Comparison of ENCODE assay signal across 8 cellular contexts in genomic region chr6:41733349-41733706, GRCh38. TPM values are rescaled to one million over a fixed set of nuclear protein-coding genes. Genes with fewer than 3 reads are reported as not detected.
DNase-seq lines count a peak whose midpoint lies in the region; ATAC-seq and TF ChIP-seq lines count a peak whose summit lies in the region.

No MANE protein-coding gene starts in this region.

- WGBS in trophoblast cell (ENCODE audit: extremely low coverage, insufficient coverage, insufficient read length), result no CpG with 5 or more reads among the region's 11 CpGs

- ATAC-seq in DND-41 (ENCODE audit: insufficient read depth, low read depth) (no peak), HG03196 (IDR thresholded peaks at IDR 0.05; ENCODE audit: unreplicated experiment) (no peak), HG02588 (IDR thresholded peaks at IDR 0.05; ENCODE audit: unreplicated experiment) (no peak)

- H3K79me1 ChIP-seq in trophoblast cell (ENCODE audit: low read length), result peaks cover 20% of the 10 kb centered on the region

- TF ChIP-seq CTCF in DND-41 (IDR thresholded peaks at IDR 0.05; ENCODE audit: borderline replicate concordance, extremely low read depth, low read length, poor library complexity, severe bottlenecking) (no peak), OCI-LY3 (IDR thresholded peaks at IDR 0.05; ENCODE audit: low read depth, low read length) (no peak)

- H2AFZ ChIP-seq in DND-41 (ENCODE audit: low read depth, low read length), result no peak overlapping the region
- H2AFZ ChIP-seq in OCI-LY3 (ENCODE audit: low read depth, low read length), result no peak overlapping the region
- H2AFZ ChIP-seq in trophoblast cell (ENCODE audit: insufficient read depth, low read length, poor library complexity), result peak overlapping the region; percentile 33

- peak overlapping the region; percentile 20 for H4K91ac ChIP-seq in trophoblast cell (ENCODE audit: low read depth, low read length)

- no peak overlapping the region for H4K12ac ChIP-seq in trophoblast cell (ENCODE audit: low read depth, low read length)

- H3K4ac ChIP-seq in trophoblast cell (ENCODE audit: low read depth, low read length), result peak overlapping the region; percentile 2

- H3K9ac ChIP-seq in DND-41 (ENCODE audit: low read depth, low read length) (no peak overlapping the region; the same call in 1 of the 2 replicates), OCI-LY3 (ENCODE audit: low read length) (peak overlapping the region; percentile 99), trophoblast cell (ENCODE audit: low read length) (no peak overlapping the region)

- no peak overlapping the region for H2BK5ac ChIP-seq in trophoblast cell (ENCODE audit: low read depth, low read length, poor library complexity)

- H3K18ac ChIP-seq in trophoblast cell (ENCODE audit: low read length), result peak overlapping the region; percentile 0

- H3K4me2 ChIP-seq in DND-41 (ENCODE audit: insufficient read depth, low read length), result peak overlapping the region; percentile 66
- H3K4me2 ChIP-seq in OCI-LY3 (ENCODE audit: low read length), result peak overlapping the region; percentile 97
- H3K4me2 ChIP-seq in trophoblast cell (ENCODE audit: low read length), result peak overlapping the region; percentile 96

- H3K4me3 ChIP-seq in DND-41 (ENCODE audit: low read depth in 1 of 2, low read length in 2 of 2), result peak overlapping the region in 1 of 2 experiments; percentile 84; a peak in 1 of 4 replicates
- peak overlapping the region; percentile 86 for H3K4me3 ChIP-seq in OCI-LY3 (ENCODE audit: low read length)
- no peak overlapping the region for H3K4me3 ChIP-seq in trophoblast cell (ENCODE audit: low read depth, low read length)

- peak overlapping the region; percentile 17 for H4K8ac ChIP-seq in trophoblast cell (ENCODE audit: low read depth, low read length)

- H3K79me2 ChIP-seq in DND-41 (ENCODE audit: insufficient read depth, low read length) (no peaks in the 10 kb centered on the region), OCI-LY3 (ENCODE audit: low read length) (peaks cover 56% of the 10 kb centered on the region), trophoblast cell (ENCODE audit: control insufficient read depth, insufficient read depth, low read length, poor library complexity) (peaks cover 8% of the 10 kb centered on the region)

- DNase-seq in DND-41 (no peak), epithelial cell of prostate (ENCODE audit: low read depth, low spot score) (no peak), trophoblast cell (no peak), SHP77 (lab: John Stamatoyannopoulos, UW) (no peak), H4 (ENCODE audit: low spot score) (no peak)

- H3K14ac ChIP-seq in trophoblast cell (ENCODE audit: low read length), result peak overlapping the region; percentile 1

- H4K20me1 ChIP-seq in DND-41 (ENCODE audit: insufficient read depth, low read length), result peaks cover 16% of the 10 kb centered on the region
- H4K20me1 ChIP-seq in OCI-LY3 (ENCODE audit: insufficient read depth, low read length), result peaks cover 31% of the 10 kb centered on the region

- H3K23ac ChIP-seq in trophoblast cell (ENCODE audit: low read length), result no peak overlapping the region

- H3K4me1 ChIP-seq in DND-41 (ENCODE audit: insufficient read depth, low read length) (peaks cover 31% of the 10 kb centered on the region), OCI-LY3 (ENCODE audit: low read length) (peaks cover 45% of the 10 kb centered on the region), trophoblast cell (ENCODE audit: control insufficient read depth in 1 of 2, insufficient read depth in 2 of 2, low read length in 2 of 2) (peaks cover 19 to 22% of the 10 kb centered on the region in 2 experiments)

- no peaks in the 10 kb centered on the region for H3K9me3 ChIP-seq in DND-41 (ENCODE audit: insufficient read depth, low read length, severe bottlenecking)
- no peaks in the 10 kb centered on the region for H3K9me3 ChIP-seq in OCI-LY3 (ENCODE audit: insufficient read depth, low read length)
- H3K9me3 ChIP-seq in trophoblast cell (ENCODE audit: insufficient read depth, low read depth, low read length), result no peaks in the 10 kb centered on the region

- H3K36me3 ChIP-seq in DND-41 (ENCODE audit: insufficient read depth, low read length) (no peaks in the 10 kb centered on the region; the same call in 1 of the 2 replicates), OCI-LY3 (replicated peaks; ENCODE audit: low read depth, low read length) (peaks cover 38% of the 10 kb centered on the region), trophoblast cell (ENCODE audit: control insufficient read depth in 1 of 2, insufficient read depth in 2 of 2, low read length in 2 of 2) (no peaks in the 10 kb centered on the region)

- H2BK120ac ChIP-seq in trophoblast cell (ENCODE audit: insufficient read depth, low read length, poor library complexity), result no peak overlapping the region

- peak overlapping the region; percentile 5 for H2BK12ac ChIP-seq in trophoblast cell (ENCODE audit: low read length)

- H3K27me3 ChIP-seq in DND-41 (ENCODE audit: insufficient read depth, low read length, poor library complexity) (no peaks in the 10 kb centered on the region), OCI-LY3 (ENCODE audit: low read depth, low read length) (no peaks in the 10 kb centered on the region), trophoblast cell (ENCODE audit: insufficient read depth, low read length) (no peaks in the 10 kb centered on the region)

- peak overlapping the region; percentile 27 for H2AK5ac ChIP-seq in trophoblast cell (ENCODE audit: low read length)

- H3K27ac ChIP-seq in DND-41 (ENCODE audit: low read length) (no peak overlapping the region), OCI-LY3 (ENCODE audit: low read length) (peak overlapping the region; percentile 96), epithelial cell of prostate (peak overlapping the region; percentile 79), trophoblast cell (ENCODE audit: low read depth, low read length) (no peak overlapping the region)

RNA-seq across cellular contexts. Expression of gene TFEB, which starts 2.1 kb away (rescaled TPM):
- 25.4 and 27.9 TPM in 2 replicates for polyA plus RNA-seq in trophoblast cell (2013)
- total RNA-seq in H4 (2014; rRNA removed; shearing (Covaris generic)), result 1.6 and 9.2 TPM in 2 replicates

RNA-seq across cellular contexts. Expression of gene PGC, which starts 13.9 kb away (rescaled TPM):
- polyA plus RNA-seq in trophoblast cell (2013), result 14.2 and 17.6 TPM in 2 replicates
- not detected in 2 replicates for total RNA-seq in H4 (2014; rRNA removed; shearing (Covaris generic))

RNA-seq across cellular contexts. Expression of gene FRS3, which starts 46.4 kb away (rescaled TPM):
- 3.6 and 4.1 TPM in 2 replicates for polyA plus RNA-seq in trophoblast cell (2013)
- total RNA-seq in H4 (2014; rRNA removed; shearing (Covaris generic)), result 0.66 and 1.1 TPM in 2 replicates

RNA-seq across cellular contexts. Expression of gene PRICKLE4, which starts 47.3 kb away (rescaled TPM):
- polyA plus RNA-seq in trophoblast cell (2013), result 0.29 and 0.36 TPM in 2 replicates
- not detected in 2 replicates for total RNA-seq in H4 (2014; rRNA removed; shearing (Covaris generic))

RNA-seq across cellular contexts. Expression of gene TOMM6, which starts 54.2 kb away (rescaled TPM):
- polyA plus RNA-seq in trophoblast cell (2013), result 214 and 233 TPM in 2 replicates
- 222 and 348 TPM in 2 replicates for total RNA-seq in H4 (2014; rRNA removed; shearing (Covaris generic))

Comparison
In these comparisons a context has a peak if more than half of its experiments do, and no peak if none do; other contexts are left out.
1. H3K27ac ChIP-seq: peak in OCI-LY3 (single experiment) and epithelial cell of prostate (single experiment); none in DND-41 (single experiment) and trophoblast cell (single experiment).
2. Peak in every context shown above with its lines, with median percentiles within 50 percentile points of each other: H3K4me2 ChIP-seq.